Comparison of ENCODE assay signal across 8 cellular contexts in genomic region chr21:37009740-37010341, GRCh38. TPM values are rescaled to one million over a fixed set of nuclear protein-coding genes. Genes with fewer than 3 reads are reported as not detected.
DNase-seq lines count a peak whose midpoint lies in the region; ATAC-seq, FAIRE-seq and TF ChIP-seq lines count a peak whose summit lies in the region.

No MANE protein-coding gene starts in this region.

- no TSS peak for BruUV-seq in A673 (replicated peaks; lab: Mats Ljungman, UMichigan)

- peak; percentile 93 for TF ChIP-seq CTCF in A673 (conservative IDR thresholded peaks at IDR 0.05; ENCODE audit: low read depth, low read length)
- peak; percentile 79 for TF ChIP-seq CTCF in WI38 (IDR thresholded peaks at IDR 0.05; ENCODE audit: low read depth, low read length)
- TF ChIP-seq CTCF in bronchial epithelial cell (IDR thresholded peaks at IDR 0.05; ENCODE audit: insufficient read depth, low read length, severe bottlenecking), result peak; percentile 96

- H3K27ac ChIP-seq in A673 (ENCODE audit: low read depth, low read length, poor library complexity, severe bottlenecking), result peak overlapping the region; percentile 9

- intact Hi-C loops in A673 (cut with micrococcal nuclease; ENCODE audit: unreplicated experiment), result no loop called here

- H3K9me3 ChIP-seq in A673 (ENCODE audit: low read depth, low read length, poor library complexity, severe bottlenecking), result no peaks in the 10 kb centered on the region

- H3K4me3 ChIP-seq in A673 (ENCODE audit: low read depth, low read length, poor library complexity, severe bottlenecking), result peak overlapping the region; percentile 43
- H3K4me3 ChIP-seq in WI38 (ENCODE audit: low read depth, low read length), result no peak overlapping the region
- peak overlapping the region; percentile 19 for H3K4me3 ChIP-seq in bronchial epithelial cell (ENCODE audit: low read depth, low read length)

- H3K36me3 ChIP-seq in A673 (ENCODE audit: insufficient read depth, low read length, poor library complexity, severe bottlenecking), result no peaks in the 10 kb centered on the region
- H3K36me3 ChIP-seq in bronchial epithelial cell (ENCODE audit: control insufficient read depth, insufficient read depth, low read length), result no peaks in the 10 kb centered on the region

- POLR2A ChIA-PET in A673 (lab: Charles Lee; ENCODE audit: low non-redundant PET), result no interaction called here

- peak; percentile 86 for ATAC-seq in GM18858 (IDR thresholded peaks at IDR 0.05; ENCODE audit: unreplicated experiment)
- peak; percentile 97 for ATAC-seq in HG03108 (IDR thresholded peaks at IDR 0.05; ENCODE audit: unreplicated experiment)

- no peak for FAIRE-seq in bronchial epithelial cell (lab: Jason Lieb, UNC)

- DNase-seq in A673 (ENCODE audit: low spot score) (peak; percentile 94), NCI-H2171 treated with DMSO at 0.1 percent for 48 hours (lab: John Stamatoyannopoulos, UW) (peak; percentile 85), bronchial epithelial cell (ENCODE audit: low read depth) (peak; percentile 73), iris pigment epithelial cell (ENCODE audit: low read depth) (peak; percentile 86)
- DNase-seq in stimulated activated CD4-positive, alpha-beta T cell treated with anti-CD3 and anti-CD28 coated beads, Interleukin-15, amount 100 ng/mL, for 1 hour (ENCODE audit: low read depth in 1 of 2, low spot score in 1 of 2), result peak; percentile 47 to 70

- CTCF ChIA-PET in A673 (lab: Charles Lee), result interaction anchor here (0.6 to 2.8 kb wide), 8 partner anchors 20 to 505 kb away, joined by 3 to 23 read pairs (median 6); no protein-coding TSS in a partner anchor

- H3K4me1 ChIP-seq in A673 (ENCODE audit: insufficient read depth, low read length, poor library complexity, severe bottlenecking), result peaks cover 5% of the 10 kb centered on the region

- no peaks in the 10 kb centered on the region for H3K27me3 ChIP-seq in A673 (replicated peaks; ENCODE audit: insufficient read depth, low read depth, low read length, poor library complexity)
- H3K27me3 ChIP-seq in bronchial epithelial cell (ENCODE audit: control insufficient read depth, insufficient read depth, low read length), result no peaks in the 10 kb centered on the region

RNA-seq across cellular contexts. Expression of gene RIPPLY3, which starts 3.3 kb away (rescaled TPM):
- total RNA-seq in A673 (2021), result 5.0 and 6.2 TPM in 2 replicates
- total RNA-seq in bronchial epithelial cell, result under 0.01 TPM in 1 of 2 replicates, not detected in the other

RNA-seq across cellular contexts. Expression of gene HLCS, which starts 43.4 kb away (rescaled TPM):
- total RNA-seq in A673 (2021) (15.3 and 21.1 TPM in 2 replicates), bronchial epithelial cell (26.3 and 32.1 TPM in 2 replicates)
